Comparison of ENCODE assay signal across 8 cellular contexts in the genomic region with DNA sequence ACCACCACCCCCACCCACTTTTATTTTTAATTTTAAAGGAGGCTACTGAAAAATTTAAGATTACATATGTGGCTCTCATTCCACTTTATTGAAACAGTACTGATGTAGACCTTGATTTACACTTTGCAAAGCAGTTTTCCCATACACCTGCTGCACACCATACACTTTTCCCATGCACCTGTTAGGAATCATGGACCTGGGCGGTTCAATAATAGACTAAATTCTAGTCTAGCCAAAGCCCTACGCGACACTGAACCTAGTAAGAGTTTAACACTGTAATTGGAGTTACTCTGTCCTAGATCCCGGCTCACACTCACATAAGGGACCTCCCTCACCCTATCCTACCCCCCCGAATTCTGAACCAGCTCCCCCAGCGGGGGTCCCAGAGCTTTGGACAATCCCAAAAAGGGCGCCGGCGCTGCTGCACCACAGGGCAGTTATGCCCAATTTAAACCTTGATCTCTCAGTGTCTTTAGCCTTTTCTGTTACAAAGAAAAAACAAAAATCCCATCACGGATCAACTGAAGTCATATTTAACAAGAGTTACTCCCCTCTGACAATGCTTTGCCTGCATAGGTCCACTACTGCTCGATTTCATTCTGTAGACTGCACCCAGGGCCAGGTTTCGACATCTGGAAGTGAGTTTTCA. TPM values are rescaled to one million over a fixed set of nuclear protein-coding genes. Genes with fewer than 3 reads are reported as not detected.
DNase-seq lines count a peak whose midpoint lies in the region; ATAC-seq and TF ChIP-seq lines count a peak whose summit lies in the region.

No MANE protein-coding gene starts in this region.

- peak overlapping the region; percentile 95 for H3K27ac Mint-ChIP-seq in osteocyte (ENCODE audit: unreplicated experiment)

- H3K4me3 ChIP-seq in epithelial cell of proximal tubule (ENCODE audit: low read depth, low read length) = peak overlapping the region; percentile 78

- no peaks in the 10 kb centered on the region for H3K27me3 Mint-ChIP-seq in osteocyte (ENCODE audit: unreplicated experiment)

- H3K9me3 Mint-ChIP-seq in osteocyte (ENCODE audit: unreplicated experiment) = no peaks in the 10 kb centered on the region

- peak overlapping the region; percentile 87 for H3K4me3 Mint-ChIP-seq in osteocyte (ENCODE audit: unreplicated experiment)

- H3K36me3 Mint-ChIP-seq in osteocyte (ENCODE audit: unreplicated experiment) = no peaks in the 10 kb centered on the region

- peak; percentile 6 for DNase-seq in NCI-H2107 treated with DMSO at 0.1 percent for 48 hours (lab: John Stamatoyannopoulos, UW; ENCODE audit: unreplicated experiment)
- DNase-seq in NCI-H2107 (lab: John Stamatoyannopoulos, UW) = no peak
- DNase-seq in OCI-M1 (lab: John Stamatoyannopoulos, UW) = peak; percentile 46
- no peak for DNase-seq in epithelial cell of proximal tubule (ENCODE audit: low read depth)
- no peak for DNase-seq in osteocyte (ENCODE audit: extremely low spot score, unreplicated experiment)
- no peak for DNase-seq in 8988T
- no peak for DNase-seq in stimulated activated CD4-positive, alpha-beta T cell treated with anti-CD3 and anti-CD28 coated beads, Interleukin-12 subunit alpha, Interleukin-12 subunit beta, amount 100 ng/mL, for 4 hours

- peaks cover 35% of the 10 kb centered on the region for H3K4me1 Mint-ChIP-seq in osteocyte (ENCODE audit: unreplicated experiment)

- ATAC-seq in HG02884 (IDR thresholded peaks at IDR 0.05; ENCODE audit: unreplicated experiment) = peak; percentile 14

- no peak for TF ChIP-seq CTCF in epithelial cell of proximal tubule (conservative IDR thresholded peaks at IDR 0.05; ENCODE audit: low read depth, low read length)
- TF ChIP-seq CTCF in osteocyte (IDR thresholded peaks at IDR 0.05) = no peak

RNA-seq across cellular contexts. Expression of a gene that starts 2.4 kb away (rescaled TPM):
- total RNA-seq in epithelial cell of proximal tubule (15.3 and 16.4 TPM in 2 replicates), osteocyte (36.2 and 43.7 TPM in 2 replicates)

Comparison
In these comparisons a context has a peak if more than half of its experiments do, and no peak if none do; other contexts are left out.
1. DNase-seq: peak in NCI-H2107 treated with DMSO at 0.1 percent for 48 hours (single experiment) and OCI-M1 (single experiment); none in NCI-H2107 (single experiment), epithelial cell of proximal tubule (single experiment), osteocyte (single experiment), 8988T (single experiment) and stimulated activated CD4-positive, alpha-beta T cell treated with anti-CD3 and anti-CD28 coated beads, Interleukin-12 subunit alpha, Interleukin-12 subunit beta, amount 100 ng/mL, for 4 hours (single experiment).